ENCODE assay signal across 8 cellular contexts in the genomic region with DNA sequence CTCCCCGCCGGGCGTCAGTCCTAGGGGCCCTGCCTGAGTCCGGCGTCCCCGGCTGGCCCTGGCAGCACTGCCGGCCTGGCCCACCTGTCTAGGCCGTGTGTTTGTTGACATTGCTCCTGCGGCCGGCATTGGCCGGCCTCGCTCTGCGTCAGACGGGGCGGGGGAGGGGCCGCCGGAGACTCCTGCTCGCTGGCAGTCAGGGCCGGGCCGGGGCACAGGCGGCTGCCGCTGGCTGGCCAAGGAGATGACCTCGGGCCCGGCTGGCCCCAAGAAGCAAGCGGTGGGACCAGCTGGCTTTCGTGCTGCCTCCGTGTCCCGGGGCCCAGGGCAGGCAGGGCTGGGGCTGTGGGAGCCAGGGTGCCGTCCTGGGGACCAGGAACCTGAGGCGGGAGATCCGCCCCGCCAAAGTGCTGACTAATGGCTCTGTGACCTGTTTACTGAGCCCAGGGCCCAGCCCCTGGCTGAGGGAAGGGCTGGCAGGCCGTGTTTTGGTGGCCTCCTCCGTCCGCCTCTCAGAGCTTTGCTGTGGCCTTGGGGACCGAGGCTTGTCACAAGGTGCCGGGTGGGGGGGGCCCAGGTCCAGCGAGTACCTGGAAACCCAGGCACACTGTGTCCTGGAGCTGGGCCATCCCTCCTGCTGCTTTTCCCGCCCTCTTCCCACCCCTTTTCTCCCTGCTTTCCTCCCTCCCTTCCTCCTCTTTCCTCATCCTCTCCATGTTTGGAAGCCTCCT. TPM values are rescaled to one million over a fixed set of nuclear protein-coding genes. Genes with fewer than 3 reads are reported as not detected.
DNase-seq lines count a peak whose midpoint lies in the region; ATAC-seq, FAIRE-seq and TF ChIP-seq lines count a peak whose summit lies in the region.

No MANE protein-coding gene starts in this region.

- no CpG with 5 or more reads among the region's 39 CpGs for WGBS in H9 (ENCODE audit: extremely low coverage, insufficient read length, low lambda C conversion rate)
- WGBS in GM12878 (ENCODE audit: insufficient coverage, insufficient replicate concordance, low lambda C conversion rate, missing lambda C conversion rate): 24% methylated on average over 38 of the region's 39 CpGs

- H3K23ac ChIP-seq in H9 (ENCODE audit: insufficient read length, low read depth, low read length): no peak overlapping the region

- intact Hi-C loops in GM12878 (cut with micrococcal nuclease; ENCODE audit: unreplicated experiment) (no loop called here), vagina (cut with DNase I) (no loop called here)

- H3K27ac ChIP-seq in H9 (ENCODE audit: insufficient read length, low read depth, low read length) (no peak overlapping the region), GM12878 (ENCODE audit: control insufficient read depth, insufficient read depth) (no peak overlapping the region), vagina (peak overlapping the region; percentile 98)

- peak overlapping the region in 2 of 3 experiments; percentile 55 to 70; a peak in 2 of 7 replicates for H3K27ac Mint-ChIP-seq in H9

- CTCF ChIA-PET in GM12878 (lab: Yijun Ruan, JAX): no interaction called here

- H3K56ac ChIP-seq in H9 (ENCODE audit: insufficient read length, low read depth, low read length): no peak overlapping the region

- H3K27me3 ChIP-seq in H9 (ENCODE audit: insufficient read depth, low read length) (no peaks in the 10 kb centered on the region), MG63 (no peaks in the 10 kb centered on the region), GM12878 (replicated peaks in 1 of 2; ENCODE audit: control insufficient read depth in 2 of 2, insufficient read depth in 2 of 2, low read length in 1 of 2) (no peaks in the 10 kb centered on the region), vagina (no peaks in the 10 kb centered on the region)

- H4K8ac ChIP-seq in H9 (replicated peaks; ENCODE audit: insufficient read length, low read depth, low read length): no peak overlapping the region

- H2BK5ac ChIP-seq in H9 (ENCODE audit: insufficient read length, low read length): no peak overlapping the region

- no TSS peak for BruUV-seq in GM12878 (replicated peaks; lab: Mats Ljungman, UMichigan)

- peak overlapping the region; percentile 77 for H2BK12ac ChIP-seq in H9 (ENCODE audit: insufficient read length, low read depth, low read length)

- peaks cover 9 to 16% (median 13%) of the 10 kb centered on the region in 3 experiments; a peak in 6 of 7 replicates for H3K36me3 Mint-ChIP-seq in H9 (ENCODE audit: insufficient read depth in 1 of 3, low read depth in 3 of 3)

- FAIRE-seq in GM12878 (lab: Jason Lieb, UNC): no peak

- 0 out of 2 replicates have a peak, but pooled peaks have one; percentile 28 for TF ChIP-seq POLR2A in GM12878 (IDR thresholded peaks at IDR 0.05; ENCODE audit: low read depth, low read length)
- peak; percentile 82 to 85 for TF ChIP-seq POLR2A in vagina (IDR thresholded peaks at IDR 0.05)

- no peaks in the 10 kb centered on the region for H3K79me1 ChIP-seq in H9 (ENCODE audit: insufficient read depth, low read depth, low read length, poor library complexity, severe bottlenecking)

- TF ChIP-seq EP300 in GM12878 (IDR thresholded peaks at IDR 0.05; ENCODE audit: borderline replicate concordance in 1 of 2, control insufficient read depth in 1 of 2, low read depth in 2 of 2, low read length in 2 of 2): no peak

- peak; percentile 86 for DNase-seq in EL
- DNase-seq in H9: peak; percentile 96
- peak; percentile 92 for DNase-seq in MG63
- DNase-seq in T1000 (lab: John Stamatoyannopoulos, UW): peak; percentile 55
- no peak for DNase-seq in GM12878 (ENCODE audit: low read depth, low spot score)
- DNase-seq in hypothalamus (lab: John Stamatoyannopoulos, UW): peak in 50 of 51 donors; percentile 37 to 90 (median 78)
- DNase-seq in renal cortical epithelial cell (ENCODE audit: low read depth): peak; percentile 77
- DNase-seq in vagina (ENCODE audit: extremely low spot score in 2 of 2): peak in 1 of 2 donors; percentile 96

- H2BK120ac ChIP-seq in H9 (ENCODE audit: low read depth, low read length, poor library complexity, severe bottlenecking): no peak overlapping the region

- H3K14ac ChIP-seq in H9 (ENCODE audit: insufficient read depth, low read length): no peak overlapping the region; the same call in 1 of the 2 replicates

- H4K20me1 ChIP-seq in H9 (ENCODE audit: control insufficient read depth, insufficient read depth, insufficient read length): no peaks in the 10 kb centered on the region
- no peaks in the 10 kb centered on the region for H4K20me1 ChIP-seq in GM12878 (ENCODE audit: control insufficient read depth, insufficient read depth)

- peak overlapping the region; percentile 49 for H3K4me3 ChIP-seq in MG63
- H3K4me3 ChIP-seq in GM12878: peak overlapping the region; percentile 73; the same call in 1 of the 2 replicates
- H3K4me3 ChIP-seq in vagina: peak overlapping the region; percentile 77 to 85

- H3K23me2 ChIP-seq in H9 (ENCODE audit: insufficient read length, low read depth, low read length, poor library complexity, severe bottlenecking): peaks cover 7% of the 10 kb centered on the region

- H2AK5ac ChIP-seq in H9 (ENCODE audit: insufficient read length, low read length): no peak overlapping the region

- H4K91ac ChIP-seq in H9 (ENCODE audit: insufficient read length, low read depth, low read length): peak overlapping the region; percentile 59

- in situ Hi-C loops in GM12878 (cut with MboI): no loop called here

- no peak overlapping the region for H2BK20ac ChIP-seq in H9 (ENCODE audit: low read depth, low read length, poor library complexity, severe bottlenecking)

- no peaks in the 10 kb centered on the region for H3K4me1 ChIP-seq in H9 (ENCODE audit: insufficient read depth, low read length)
- H3K4me1 ChIP-seq in GM12878 (ENCODE audit: control insufficient read depth, insufficient read depth, low read length): peaks cover 12% of the 10 kb centered on the region
- peaks cover 54% of the 10 kb centered on the region for H3K4me1 ChIP-seq in vagina

- H2AFZ ChIP-seq in H9 (ENCODE audit: low read length) (no peak overlapping the region), GM12878 (ENCODE audit: control insufficient read depth, low read depth, low read length) (peak overlapping the region; percentile 60)

- peak overlapping the region; percentile 41 for H3K18ac ChIP-seq in H9 (ENCODE audit: insufficient read length, low read depth, low read length)

- peak overlapping the region; percentile 68; the same call in 1 of the 2 replicates for H2BK15ac ChIP-seq in H9 (ENCODE audit: low read depth, low read length)

- H3K4me3 Mint-ChIP-seq in H9: peak overlapping the region; percentile 75 to 88

- TF ChIP-seq CTCF in H9 (conservative IDR thresholded peaks at IDR 0.05) (no peak), GM12878 (IDR thresholded peaks at IDR 0.05 in 2 of 3, conservative IDR thresholded peaks at IDR 0.05 in 1 of 3; ENCODE audit: control insufficient read depth in 2 of 3, extremely low read depth in 1 of 3, insufficient read depth in 1 of 3, low read depth in 3 of 3, low read length in 3 of 3) (no peak), vagina (IDR thresholded peaks at IDR 0.05) (no peak)

- peaks cover 22% of the 10 kb centered on the region for H3K36me3 ChIP-seq in MG63
- H3K36me3 ChIP-seq in GM12878 (ENCODE audit: control insufficient read depth in 2 of 2, insufficient read depth in 2 of 2, low read length in 1 of 2): no peaks in the 10 kb centered on the region
- peaks cover 0 to 11% of the 10 kb centered on the region in 2 donors for H3K36me3 ChIP-seq in vagina

- H3T11ph ChIP-seq in H9 (ENCODE audit: low read length): no peak overlapping the region

- no peak overlapping the region for H4K5ac ChIP-seq in H9 (ENCODE audit: insufficient read length, low read depth, low read length)

- SMC1A ChIA-PET in GM12878 (lab: Charles Lee; ENCODE audit: uncharacterized antibody, unreplicated experiment): no interaction called here

- peak; percentile 92 for ATAC-seq in GM12878

- H3K4ac ChIP-seq in H9 (ENCODE audit: low read depth, low read length): no peak overlapping the region; the same call in 1 of the 2 replicates

- H3K4me2 ChIP-seq in H9 (ENCODE audit: insufficient read depth, insufficient read length, low read length): peak overlapping the region; percentile 7
- peak overlapping the region; percentile 82 for H3K4me2 ChIP-seq in GM12878 (ENCODE audit: control insufficient read depth, insufficient read depth)

- RAD21 ChIA-PET in GM12878 (lab: Charles Lee; ENCODE audit: unreplicated experiment): no interaction called here

- no peaks in the 10 kb centered on the region for H3K27me3 Mint-ChIP-seq in H9 (ENCODE audit: low read depth)

- H3K9ac ChIP-seq in H9 (ENCODE audit: extremely low read depth, insufficient read length, low read length) (peak overlapping the region; percentile 18), GM12878 (ENCODE audit: control insufficient read depth, insufficient read depth, low read length) (peak overlapping the region; percentile 55; the same call in 1 of the 2 replicates)

- H3K9me3 ChIP-seq in H9 (ENCODE audit: control insufficient read depth, low read depth, low read length) (no peaks in the 10 kb centered on the region), MG63 (no peaks in the 10 kb centered on the region), GM12878 (replicated peaks; ENCODE audit: control insufficient read depth, insufficient read depth, low read length) (no peaks in the 10 kb centered on the region), vagina (no peaks in the 10 kb centered on the region)

- H3K9me3 Mint-ChIP-seq in H9: peaks cover 0 to 3% of the 10 kb centered on the region in 2 experiments; a peak in 2 of 5 replicates

- TF ChIP-seq RAD21 in GM12878 (IDR thresholded peaks at IDR 0.05; ENCODE audit: insufficient read depth, low read depth, low read length): no peak

- POLR2A ChIA-PET in GM12878 (lab: Charles Lee): no interaction called here

- H3K4me1 Mint-ChIP-seq in H9: peaks cover 11 to 26% of the 10 kb centered on the region in 2 experiments

- H3K79me2 ChIP-seq in H9 (ENCODE audit: insufficient read depth, low read length) (no peaks in the 10 kb centered on the region), GM12878 (ENCODE audit: control insufficient read depth, insufficient read depth, low read length) (no peaks in the 10 kb centered on the region)

RNA-seq across cellular contexts. Expression of gene ULK1, which starts 1.8 kb away (rescaled TPM):
- total RNA-seq in H9 (2021) (52.7 and 57.2 TPM in 2 replicates), GM12878 (2014; rRNA removed) (1.9 and 2.0 TPM in 2 replicates), GM12878 (2014; rRNA removed; fragmentation: Illumina TruSeq; extraction: Trizol) (1.2 and 1.8 TPM in 2 replicates), GM12878 (2021) (14.1 and 15.8 TPM in 2 replicates), renal cortical epithelial cell (4.7 and 39.0 TPM in 2 replicates), vagina (33.1 TPM)
- total RNA-seq in MG63 (2014; rRNA removed; shearing (Covaris generic); ENCODE audit: low replicate concordance): 7.6 and 8.1 TPM in 2 replicates
- 23.9 and 25.7 TPM in 2 replicates for total RNA-seq in GM12878 (2013; cell fraction: nucleolus; rRNA removed)
- polyA plus RNA-seq in GM12878 (2011; ENCODE audit: low read depth): 19.9 TPM
- polyA plus RNA-seq in GM12878 (2011; rRNA removed) (1.3 and 2.0 TPM in 2 replicates), GM12878 (2014; fragmentation: Illumina TruSeq; extraction: Trizol) (0.57 and 1.7 TPM in 2 replicates), GM12878 (2014; fragmentation: Nextera tagmentation; extraction: Ambion mirVana) (under 1 TPM; 0.13 to 0.55 TPM), GM12878 (2014; rRNA removed) (7.7 and 9.4 TPM in 2 replicates), GM12878 (2016; fragmentation: Nextera tagmentation; extraction: Ambion mirVana) (1 to 10 TPM in 1 of 2 experiments, under 1 TPM in 1; 0.87 to 1.1 TPM)
- polyA plus RNA-seq in GM12878 (2011; cell fraction: cytosol; rRNA removed): 1.7 and 2.2 TPM in 2 replicates
- polyA plus RNA-seq in GM12878 (2011; cell fraction: nucleus; rRNA removed): 49.6 and 59.3 TPM in 2 replicates
- polyA plus RNA-seq in GM12878 (2012): 10.8 and 14.5 TPM in 2 replicates
- 2.0 and 5.2 TPM in 2 replicates for polyA minus RNA-seq in GM12878 (2011; rRNA and poly(A)+ RNA removed)
- polyA minus RNA-seq in GM12878 (2011; cell fraction: cytosol; rRNA and poly(A)+ RNA removed): 5.9 and 6.0 TPM in 2 replicates
- polyA minus RNA-seq in GM12878 (2011; cell fraction: nucleus; rRNA and poly(A)+ RNA removed): 8.1 and 13.6 TPM in 2 replicates

RNA-seq across cellular contexts. Expression of gene PUS1, which starts 32.8 kb away (rescaled TPM):
- total RNA-seq in H9 (2021) (116 and 117 TPM in 2 replicates), GM12878 (2014; rRNA removed) (28.7 and 33.5 TPM in 2 replicates), GM12878 (2014; rRNA removed; fragmentation: Illumina TruSeq; extraction: Trizol) (13.7 and 14.9 TPM in 2 replicates), GM12878 (2021) (66.4 and 74.2 TPM in 2 replicates), renal cortical epithelial cell (9.2 and 16.9 TPM in 2 replicates), vagina (37.6 TPM)
- 55.1 and 91.2 TPM in 2 replicates for total RNA-seq in MG63 (2014; rRNA removed; shearing (Covaris generic); ENCODE audit: low replicate concordance)
- 48.8 and 58.1 TPM in 2 replicates for total RNA-seq in GM12878 (2013; cell fraction: nucleolus; rRNA removed)
- polyA plus RNA-seq in GM12878 (2011; ENCODE audit: low read depth): 18.3 TPM
- polyA plus RNA-seq in GM12878 (2011; rRNA removed) (12.6 and 23.2 TPM in 2 replicates), GM12878 (2014; fragmentation: Illumina TruSeq; extraction: Trizol) (7.6 and 17.3 TPM in 2 replicates), GM12878 (2014; fragmentation: Nextera tagmentation; extraction: Ambion mirVana) (1 to 10 TPM; 1.3 to 5.5 TPM), GM12878 (2014; rRNA removed) (42.5 and 62.4 TPM in 2 replicates), GM12878 (2016; fragmentation: Nextera tagmentation; extraction: Ambion mirVana) (10 to 100 TPM; 27.7 to 37.7 TPM)
- 27.6 and 39.0 TPM in 2 replicates for polyA plus RNA-seq in GM12878 (2011; cell fraction: cytosol; rRNA removed)
- polyA plus RNA-seq in GM12878 (2011; cell fraction: nucleus; rRNA removed): 43.3 and 57.3 TPM in 2 replicates
- 23.9 and 30.2 TPM in 2 replicates for polyA plus RNA-seq in GM12878 (2012)
- polyA minus RNA-seq in GM12878 (2011; rRNA and poly(A)+ RNA removed): 21.6 and 31.2 TPM in 2 replicates
- 11.5 and 18.8 TPM in 2 replicates for polyA minus RNA-seq in GM12878 (2011; cell fraction: cytosol; rRNA and poly(A)+ RNA removed)
- polyA minus RNA-seq in GM12878 (2011; cell fraction: nucleus; rRNA and poly(A)+ RNA removed): 13.5 and 30.7 TPM in 2 replicates

RNA-seq across cellular contexts. Expression of gene EP400, which starts 53.5 kb away (rescaled TPM):
- 53.3 and 61.7 TPM in 2 replicates for total RNA-seq in H9 (2021)
- total RNA-seq in MG63 (2014; rRNA removed; shearing (Covaris generic); ENCODE audit: low replicate concordance): 6.0 and 13.1 TPM in 2 replicates
- 82.2 and 87.0 TPM in 2 replicates for total RNA-seq in GM12878 (2013; cell fraction: nucleolus; rRNA removed)
- 6.2 and 6.9 TPM in 2 replicates for total RNA-seq in GM12878 (2014; rRNA removed)
- total RNA-seq in GM12878 (2014; rRNA removed; fragmentation: Illumina TruSeq; extraction: Trizol): 4.7 and 5.5 TPM in 2 replicates
- 39.4 and 44.2 TPM in 2 replicates for total RNA-seq in GM12878 (2021)
- 13.0 TPM for polyA plus RNA-seq in GM12878 (2011; ENCODE audit: low read depth)
- 3.8 and 4.1 TPM in 2 replicates for polyA plus RNA-seq in GM12878 (2011; rRNA removed)
- polyA plus RNA-seq in GM12878 (2011; cell fraction: cytosol; rRNA removed): 4.1 and 6.5 TPM in 2 replicates
- polyA plus RNA-seq in GM12878 (2011; cell fraction: nucleus; rRNA removed): 23.4 and 36.1 TPM in 2 replicates
- polyA plus RNA-seq in GM12878 (2012): 16.3 and 19.1 TPM in 2 replicates
- polyA plus RNA-seq in GM12878 (2014; fragmentation: Illumina TruSeq; extraction: Trizol): 19.2 and 20.7 TPM in 2 replicates
- 1 to 10 TPM; 4.0 to 6.4 TPM for polyA plus RNA-seq in GM12878 (2014; fragmentation: Nextera tagmentation; extraction: Ambion mirVana)
- polyA plus RNA-seq in GM12878 (2014; rRNA removed): 15.9 and 22.1 TPM in 2 replicates
- polyA plus RNA-seq in GM12878 (2016; fragmentation: Nextera tagmentation; extraction: Ambion mirVana): 10 to 100 TPM in 1 of 2 experiments, 1 to 10 TPM in 1; 9.8 to 11.7 TPM
- polyA minus RNA-seq in GM12878 (2011; rRNA and poly(A)+ RNA removed): 10.6 and 13.4 TPM in 2 replicates
- polyA minus RNA-seq in GM12878 (2011; cell fraction: cytosol; rRNA and poly(A)+ RNA removed): 9.1 and 9.7 TPM in 2 replicates
- polyA minus RNA-seq in GM12878 (2011; cell fraction: nucleus; rRNA and poly(A)+ RNA removed): 9.8 and 24.3 TPM in 2 replicates
- 4.0 and 28.1 TPM in 2 replicates for total RNA-seq in renal cortical epithelial cell
- 35.6 TPM for total RNA-seq in vagina
